Comparison of ENCODE assay signal across 1 cellular context in the genomic region with DNA sequence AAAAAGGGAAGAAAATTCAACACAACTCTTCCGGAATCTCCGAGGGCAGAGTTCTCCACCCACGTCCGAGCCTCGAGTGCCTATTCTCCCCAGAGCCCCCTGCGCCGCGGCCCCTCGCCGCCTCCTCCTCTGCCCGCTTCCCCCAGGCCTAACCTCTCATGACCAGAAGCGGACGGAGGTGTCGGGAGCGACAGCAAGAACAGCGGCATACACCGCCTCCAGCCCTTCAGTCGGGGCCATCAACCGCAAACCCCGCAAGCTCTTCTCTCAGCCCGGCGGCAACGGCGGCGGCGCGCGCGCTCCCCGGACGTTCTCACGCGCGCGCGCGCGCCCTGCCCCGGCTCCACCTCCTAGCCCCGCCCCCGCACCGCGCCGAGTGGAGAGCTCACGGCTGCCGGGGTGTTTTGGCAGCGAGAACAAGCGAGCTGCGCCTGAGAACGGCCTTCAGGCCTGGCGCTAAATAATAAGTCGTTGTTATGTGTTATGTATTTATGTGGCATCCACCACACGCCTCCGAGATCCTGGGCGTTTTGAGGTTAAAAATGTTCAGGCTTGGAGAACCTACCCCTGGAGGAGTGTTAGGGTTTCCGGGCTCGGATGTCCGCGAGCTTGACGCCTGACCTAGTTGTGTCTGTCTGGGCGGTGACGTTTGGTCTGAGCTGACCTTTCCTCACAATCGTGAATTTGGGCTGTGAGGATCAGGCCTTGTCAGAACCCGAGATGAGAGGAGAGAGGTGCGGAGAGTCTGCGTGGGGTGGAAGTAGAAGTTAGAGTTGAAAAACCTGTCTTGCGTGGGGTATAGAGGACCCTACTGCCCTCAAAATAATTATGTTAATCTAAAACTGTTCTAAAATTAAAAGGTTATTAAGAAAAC.
TF ChIP-seq lines count a peak whose summit lies in the region.

A gene with protein sequence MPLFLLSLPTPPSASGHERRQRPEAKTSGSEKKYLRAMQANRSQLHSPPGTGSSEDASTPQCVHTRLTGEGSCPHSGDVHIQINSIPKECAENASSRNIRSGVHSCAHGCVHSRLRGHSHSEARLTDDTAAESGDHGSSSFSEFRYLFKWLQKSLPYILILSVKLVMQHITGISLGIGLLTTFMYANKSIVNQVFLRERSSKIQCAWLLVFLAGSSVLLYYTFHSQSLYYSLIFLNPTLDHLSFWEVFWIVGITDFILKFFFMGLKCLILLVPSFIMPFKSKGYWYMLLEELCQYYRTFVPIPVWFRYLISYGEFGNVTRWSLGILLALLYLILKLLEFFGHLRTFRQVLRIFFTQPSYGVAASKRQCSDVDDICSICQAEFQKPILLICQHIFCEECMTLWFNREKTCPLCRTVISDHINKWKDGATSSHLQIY (minus strand): TSS at position 286 of the 874 bp plus-strand sequence. CDS start 77 bp downstream, at position 209.

TF ChIP-seq in K562, 482 proteins besides CTCF, POLR2A, EP300 and RAD21 (continued from another document and continues in another):
- TF ChIP-seq ZNF583 (CRISPR knock-in tag; IDR thresholded peaks at IDR 0.05) (no peak), STAG1 (CRISPR knock-in tag; IDR thresholded peaks at IDR 0.05; ENCODE audit: borderline replicate concordance) (no peak), NCOR1 (IDR thresholded peaks at IDR 0.05) (peak; percentile 89), E2F3 (CRISPR knock-in tag; IDR thresholded peaks at IDR 0.05) (no peak), ZNF311 (CRISPR knock-in tag; IDR thresholded peaks at IDR 0.05) (no peak), ZNF766 (CRISPR knock-in tag; conservative IDR thresholded peaks at IDR 0.05) (no peak), MAZ (CRISPR knock-in tag; conservative IDR thresholded peaks at IDR 0.05 in 1 of 2, IDR thresholded peaks at IDR 0.05 in 1 of 2) (peak; percentile 80 to 83), HIVEP1 (CRISPR knock-in tag; IDR thresholded peaks at IDR 0.05) (no peak), HSF4 (CRISPR knock-in tag; IDR thresholded peaks at IDR 0.05; ENCODE audit: borderline replicate concordance) (no peak), ILK (tag; IDR thresholded peaks at IDR 0.05; ENCODE audit: borderline replicate concordance, low read depth) (no peak), CREB1 (IDR thresholded peaks at IDR 0.05) (peak; percentile 26; the same call in 1 of the 2 replicates), CREB1 (CRISPR knock-in tag; IDR thresholded peaks at IDR 0.05) (peak; percentile 41; the same call in 1 of the 2 replicates), CREM (IDR thresholded peaks at IDR 0.05; ENCODE audit: low read depth) (peak; percentile 74), ZNF282 (CRISPR knock-in tag; IDR thresholded peaks at IDR 0.05) (no peak), MAFK (IDR thresholded peaks at IDR 0.05; ENCODE audit: low read length) (no peak), TAF7 (tag; IDR thresholded peaks at IDR 0.05) (peak; percentile 69), MCM7 (IDR thresholded peaks at IDR 0.05) (no peak), ELF1 (tag; IDR thresholded peaks at IDR 0.05) (no peak; the same call in 1 of the 2 replicates), FOXM1 (IDR thresholded peaks at IDR 0.05; ENCODE audit: low read depth) (peak; percentile 58; the same call in 1 of the 2 replicates), FOXM1 (CRISPR knock-in tag; IDR thresholded peaks at IDR 0.05; ENCODE audit: low read depth) (no peak), HCFC1 (IDR thresholded peaks at IDR 0.05; ENCODE audit: low read depth, low read length) (no peak; the same call in 1 of the 2 replicates), GATA2 (CRISPR knock-in tag; IDR thresholded peaks at IDR 0.05) (no peak), CC2D1A (IDR thresholded peaks at IDR 0.05) (no peak), HNRNPLL (IDR thresholded peaks at IDR 0.05; ENCODE audit: low read depth, low read length, poor library complexity, severe bottlenecking) (peak; percentile 88), ZNF134 (CRISPR knock-in tag; conservative IDR thresholded peaks at IDR 0.05) (no peak), MEF2D (tag; conservative IDR thresholded peaks at IDR 0.05; ENCODE audit: low read depth) (no peak), HMG20A (CRISPR knock-in tag; conservative IDR thresholded peaks at IDR 0.05) (no peak), CXXC5 (CRISPR knock-in tag; IDR thresholded peaks at IDR 0.05) (peak; percentile 77), NR3C1 (CRISPR knock-in tag; IDR thresholded peaks at IDR 0.05) (no peak), TEAD2 (tag; IDR thresholded peaks at IDR 0.05) (no peak), FIP1L1 (IDR thresholded peaks at IDR 0.05; ENCODE audit: low read depth, low read length, poor library complexity, severe bottlenecking) (no peak), BRD9 (IDR thresholded peaks at IDR 0.05; ENCODE audit: low read depth, partially characterized antibody) (no peak), CHD2 (IDR thresholded peaks at IDR 0.05; ENCODE audit: low read depth, low read length) (no peak), FOSL1 (tag; conservative IDR thresholded peaks at IDR 0.05) (peak; percentile 52), NCOA6 (IDR thresholded peaks at IDR 0.05) (peak; percentile 85), ELF2 (CRISPR knock-in tag; IDR thresholded peaks at IDR 0.05) (no peak), SAFB (IDR thresholded peaks at IDR 0.05; ENCODE audit: borderline replicate concordance, low read depth, low read length) (no peak), SNIP1 (IDR thresholded peaks at IDR 0.05; ENCODE audit: low read depth) (peak; percentile 98), MAFG (tag; conservative IDR thresholded peaks at IDR 0.05) (no peak), ZNF24 (IDR thresholded peaks at IDR 0.05) (0 out of 2 replicates have a peak, but pooled peaks have one; percentile 11), EHMT2 (IDR thresholded peaks at IDR 0.05) (no peak)
- TF ChIP-seq, protein P1, sequence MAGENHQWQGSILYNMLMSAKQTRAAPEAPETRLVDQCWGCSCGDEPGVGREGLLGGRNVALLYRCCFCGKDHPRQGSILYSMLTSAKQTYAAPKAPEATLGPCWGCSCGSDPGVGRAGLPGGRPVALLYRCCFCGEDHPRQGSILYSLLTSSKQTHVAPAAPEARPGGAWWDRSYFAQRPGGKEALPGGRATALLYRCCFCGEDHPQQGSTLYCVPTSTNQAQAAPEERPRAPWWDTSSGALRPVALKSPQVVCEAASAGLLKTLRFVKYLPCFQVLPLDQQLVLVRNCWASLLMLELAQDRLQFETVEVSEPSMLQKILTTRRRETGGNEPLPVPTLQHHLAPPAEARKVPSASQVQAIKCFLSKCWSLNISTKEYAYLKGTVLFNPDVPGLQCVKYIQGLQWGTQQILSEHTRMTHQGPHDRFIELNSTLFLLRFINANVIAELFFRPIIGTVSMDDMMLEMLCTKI (IDR thresholded peaks at IDR 0.05; ENCODE audit: partially characterized antibody), result no peak
- TF ChIP-seq, protein P2, sequence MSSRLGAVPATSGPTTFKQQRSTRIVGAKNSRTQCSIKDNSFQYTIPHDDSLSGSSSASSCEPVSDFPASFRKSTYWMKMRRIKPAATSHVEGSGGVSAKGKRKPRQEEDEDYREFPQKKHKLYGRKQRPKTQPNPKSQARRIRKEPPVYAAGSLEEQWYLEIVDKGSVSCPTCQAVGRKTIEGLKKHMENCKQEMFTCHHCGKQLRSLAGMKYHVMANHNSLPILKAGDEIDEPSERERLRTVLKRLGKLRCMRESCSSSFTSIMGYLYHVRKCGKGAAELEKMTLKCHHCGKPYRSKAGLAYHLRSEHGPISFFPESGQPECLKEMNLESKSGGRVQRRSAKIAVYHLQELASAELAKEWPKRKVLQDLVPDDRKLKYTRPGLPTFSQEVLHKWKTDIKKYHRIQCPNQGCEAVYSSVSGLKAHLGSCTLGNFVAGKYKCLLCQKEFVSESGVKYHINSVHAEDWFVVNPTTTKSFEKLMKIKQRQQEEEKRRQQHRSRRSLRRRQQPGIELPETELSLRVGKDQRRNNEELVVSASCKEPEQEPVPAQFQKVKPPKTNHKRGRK (tag; IDR thresholded peaks at IDR 0.05), result no peak
- TF ChIP-seq, protein P3, sequence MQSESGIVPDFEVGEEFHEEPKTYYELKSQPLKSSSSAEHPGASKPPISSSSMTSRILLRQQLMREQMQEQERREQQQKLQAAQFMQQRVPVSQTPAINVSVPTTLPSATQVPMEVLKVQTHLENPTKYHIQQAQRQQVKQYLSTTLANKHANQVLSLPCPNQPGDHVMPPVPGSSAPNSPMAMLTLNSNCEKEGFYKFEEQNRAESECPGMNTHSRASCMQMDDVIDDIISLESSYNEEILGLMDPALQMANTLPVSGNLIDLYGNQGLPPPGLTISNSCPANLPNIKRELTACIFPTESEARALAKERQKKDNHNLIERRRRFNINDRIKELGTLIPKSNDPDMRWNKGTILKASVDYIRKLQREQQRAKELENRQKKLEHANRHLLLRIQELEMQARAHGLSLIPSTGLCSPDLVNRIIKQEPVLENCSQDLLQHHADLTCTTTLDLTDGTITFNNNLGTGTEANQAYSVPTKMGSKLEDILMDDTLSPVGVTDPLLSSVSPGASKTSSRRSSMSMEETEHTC (IDR thresholded peaks at IDR 0.05), result no peak; the same call in 1 of the 2 replicates
- TF ChIP-seq, protein P4, sequence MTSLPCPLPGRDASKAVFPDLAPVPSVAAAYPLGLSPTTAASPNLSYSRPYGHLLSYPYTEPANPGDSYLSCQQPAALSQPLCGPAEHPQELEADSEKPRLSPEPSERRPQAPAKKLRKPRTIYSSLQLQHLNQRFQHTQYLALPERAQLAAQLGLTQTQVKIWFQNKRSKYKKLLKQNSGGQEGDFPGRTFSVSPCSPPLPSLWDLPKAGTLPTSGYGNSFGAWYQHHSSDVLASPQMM (CRISPR knock-in tag; IDR thresholded peaks at IDR 0.05), result no peak
- TF ChIP-seq, protein P5, sequence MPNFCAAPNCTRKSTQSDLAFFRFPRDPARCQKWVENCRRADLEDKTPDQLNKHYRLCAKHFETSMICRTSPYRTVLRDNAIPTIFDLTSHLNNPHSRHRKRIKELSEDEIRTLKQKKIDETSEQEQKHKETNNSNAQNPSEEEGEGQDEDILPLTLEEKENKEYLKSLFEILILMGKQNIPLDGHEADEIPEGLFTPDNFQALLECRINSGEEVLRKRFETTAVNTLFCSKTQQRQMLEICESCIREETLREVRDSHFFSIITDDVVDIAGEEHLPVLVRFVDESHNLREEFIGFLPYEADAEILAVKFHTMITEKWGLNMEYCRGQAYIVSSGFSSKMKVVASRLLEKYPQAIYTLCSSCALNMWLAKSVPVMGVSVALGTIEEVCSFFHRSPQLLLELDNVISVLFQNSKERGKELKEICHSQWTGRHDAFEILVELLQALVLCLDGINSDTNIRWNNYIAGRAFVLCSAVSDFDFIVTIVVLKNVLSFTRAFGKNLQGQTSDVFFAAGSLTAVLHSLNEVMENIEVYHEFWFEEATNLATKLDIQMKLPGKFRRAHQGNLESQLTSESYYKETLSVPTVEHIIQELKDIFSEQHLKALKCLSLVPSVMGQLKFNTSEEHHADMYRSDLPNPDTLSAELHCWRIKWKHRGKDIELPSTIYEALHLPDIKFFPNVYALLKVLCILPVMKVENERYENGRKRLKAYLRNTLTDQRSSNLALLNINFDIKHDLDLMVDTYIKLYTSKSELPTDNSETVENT (CRISPR knock-in tag; IDR thresholded peaks at IDR 0.05), result peak; percentile 62; the same call in 1 of the 2 replicates
- TF ChIP-seq, protein P6, sequence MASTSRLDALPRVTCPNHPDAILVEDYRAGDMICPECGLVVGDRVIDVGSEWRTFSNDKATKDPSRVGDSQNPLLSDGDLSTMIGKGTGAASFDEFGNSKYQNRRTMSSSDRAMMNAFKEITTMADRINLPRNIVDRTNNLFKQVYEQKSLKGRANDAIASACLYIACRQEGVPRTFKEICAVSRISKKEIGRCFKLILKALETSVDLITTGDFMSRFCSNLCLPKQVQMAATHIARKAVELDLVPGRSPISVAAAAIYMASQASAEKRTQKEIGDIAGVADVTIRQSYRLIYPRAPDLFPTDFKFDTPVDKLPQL (IDR thresholded peaks at IDR 0.05; ENCODE audit: extremely low read depth, insufficient read length), result no peak
- TF ChIP-seq, protein P7, sequence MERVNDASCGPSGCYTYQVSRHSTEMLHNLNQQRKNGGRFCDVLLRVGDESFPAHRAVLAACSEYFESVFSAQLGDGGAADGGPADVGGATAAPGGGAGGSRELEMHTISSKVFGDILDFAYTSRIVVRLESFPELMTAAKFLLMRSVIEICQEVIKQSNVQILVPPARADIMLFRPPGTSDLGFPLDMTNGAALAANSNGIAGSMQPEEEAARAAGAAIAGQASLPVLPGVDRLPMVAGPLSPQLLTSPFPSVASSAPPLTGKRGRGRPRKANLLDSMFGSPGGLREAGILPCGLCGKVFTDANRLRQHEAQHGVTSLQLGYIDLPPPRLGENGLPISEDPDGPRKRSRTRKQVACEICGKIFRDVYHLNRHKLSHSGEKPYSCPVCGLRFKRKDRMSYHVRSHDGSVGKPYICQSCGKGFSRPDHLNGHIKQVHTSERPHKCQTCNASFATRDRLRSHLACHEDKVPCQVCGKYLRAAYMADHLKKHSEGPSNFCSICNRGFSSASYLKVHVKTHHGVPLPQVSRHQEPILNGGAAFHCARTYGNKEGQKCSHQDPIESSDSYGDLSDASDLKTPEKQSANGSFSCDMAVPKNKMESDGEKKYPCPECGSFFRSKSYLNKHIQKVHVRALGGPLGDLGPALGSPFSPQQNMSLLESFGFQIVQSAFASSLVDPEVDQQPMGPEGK (CRISPR knock-in tag; IDR thresholded peaks at IDR 0.05; ENCODE audit: borderline replicate concordance), result no peak
- TF ChIP-seq, protein P8, sequence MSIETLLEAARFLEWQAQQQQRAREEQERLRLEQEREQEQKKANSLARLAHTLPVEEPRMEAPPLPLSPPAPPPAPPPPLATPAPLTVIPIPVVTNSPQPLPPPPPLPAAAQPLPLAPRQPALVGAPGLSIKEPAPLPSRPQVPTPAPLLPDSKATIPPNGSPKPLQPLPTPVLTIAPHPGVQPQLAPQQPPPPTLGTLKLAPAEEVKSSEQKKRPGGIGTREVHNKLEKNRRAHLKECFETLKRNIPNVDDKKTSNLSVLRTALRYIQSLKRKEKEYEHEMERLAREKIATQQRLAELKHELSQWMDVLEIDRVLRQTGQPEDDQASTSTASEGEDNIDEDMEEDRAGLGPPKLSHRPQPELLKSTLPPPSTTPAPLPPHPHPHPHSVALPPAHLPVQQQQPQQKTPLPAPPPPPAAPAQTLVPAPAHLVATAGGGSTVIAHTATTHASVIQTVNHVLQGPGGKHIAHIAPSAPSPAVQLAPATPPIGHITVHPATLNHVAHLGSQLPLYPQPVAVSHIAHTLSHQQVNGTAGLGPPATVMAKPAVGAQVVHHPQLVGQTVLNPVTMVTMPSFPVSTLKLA (conservative IDR thresholded peaks at IDR 0.05), result peak; percentile 42 to 57; a peak in 3 of 4 replicates
- TF ChIP-seq, protein P9, sequence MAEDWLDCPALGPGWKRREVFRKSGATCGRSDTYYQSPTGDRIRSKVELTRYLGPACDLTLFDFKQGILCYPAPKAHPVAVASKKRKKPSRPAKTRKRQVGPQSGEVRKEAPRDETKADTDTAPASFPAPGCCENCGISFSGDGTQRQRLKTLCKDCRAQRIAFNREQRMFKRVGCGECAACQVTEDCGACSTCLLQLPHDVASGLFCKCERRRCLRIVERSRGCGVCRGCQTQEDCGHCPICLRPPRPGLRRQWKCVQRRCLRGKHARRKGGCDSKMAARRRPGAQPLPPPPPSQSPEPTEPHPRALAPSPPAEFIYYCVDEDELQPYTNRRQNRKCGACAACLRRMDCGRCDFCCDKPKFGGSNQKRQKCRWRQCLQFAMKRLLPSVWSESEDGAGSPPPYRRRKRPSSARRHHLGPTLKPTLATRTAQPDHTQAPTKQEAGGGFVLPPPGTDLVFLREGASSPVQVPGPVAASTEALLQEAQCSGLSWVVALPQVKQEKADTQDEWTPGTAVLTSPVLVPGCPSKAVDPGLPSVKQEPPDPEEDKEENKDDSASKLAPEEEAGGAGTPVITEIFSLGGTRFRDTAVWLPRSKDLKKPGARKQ (CRISPR knock-in tag; IDR thresholded peaks at IDR 0.05), result no peak
